Comparison of ENCODE assay signal across 35 cellular contexts in genomic region chr7:44400033-44400511, GRCh38.
DNase-seq lines count a peak whose midpoint lies in the region; ATAC-seq and TF ChIP-seq lines count a peak whose summit lies in the region.
"Had no signal": no experiment of that assay in that cellular context is flagged by ENCODE, and none has a peak within 500 bp of the region (broad histone marks: within the 10 kb centered on the region; RNA-seq: fewer than 3 reads in every experiment).

No MANE protein-coding gene starts in this region.

- H3K27ac ChIP-seq in H9 (ENCODE audit: insufficient read length, low read depth, low read length) (no peak overlapping the region), caudate nucleus (ENCODE audit: low read depth, low read length) (peak overlapping the region; percentile 71), smooth muscle cell (ENCODE audit: low read depth) (no peak overlapping the region), lower lobe of right lung (no peak overlapping the region)
- H3K27ac ChIP-seq: brain microvascular endothelial cell, left ventricle myocardium inferior, right lobe of liver, RWPE1, testis, uterus had no signal

- TF ChIP-seq CTCF in H9 (conservative IDR thresholded peaks at IDR 0.05) (no peak), nephron progenitor cell (IDR thresholded peaks at IDR 0.05) (no peak), smooth muscle cell (IDR thresholded peaks at IDR 0.05; ENCODE audit: borderline replicate concordance, insufficient read depth, poor library complexity, severe bottlenecking) (no peak), WTC11 (IDR thresholded peaks at IDR 0.05) (no peak), lower lobe of right lung (IDR thresholded peaks at IDR 0.05) (no peak)

- POLR2A ChIA-PET in WTC11 (lab: Charles Lee): no interaction called here

- no peak overlapping the region for H2BK5ac ChIP-seq in H9 (ENCODE audit: insufficient read length, low read length)

- H3K4me3 Mint-ChIP-seq in H9 (no peak overlapping the region), nephron progenitor cell (no peak overlapping the region), WTC11 (no peak overlapping the region)
- H3K4me3 Mint-ChIP-seq in stimulated activated effector memory CD8-positive, alpha-beta T cell treated with anti-CD3 and anti-CD28 coated beads, Interleukin-12 subunit alpha, Interleukin-12 subunit beta, amount 100 ng/mL, for 72 hours: no peak overlapping the region
- H3K4me3 Mint-ChIP-seq: activated CD4-positive, alpha-beta memory T cell treated with anti-CD3 and anti-CD28 coated beads for 36 hours; activated naive CD8-positive, alpha-beta T cell treated with anti-CD3 and anti-CD28 coated beads, Interleukin-2, amount 50 U/mL, for 24 hours; CD14-positive monocyte; HFFc6; naive thymus-derived CD4-positive, alpha-beta T cell; stimulated activated memory B cell treated with anti-CD40 and anti-IgM and Interleukin-4, amounts not matched to agents 10 μg/mL and 1 μg/mL and 100 μg/mL, for 72 hours had no signal

- H3K4me3 ChIP-seq in smooth muscle cell (no peak overlapping the region), lower lobe of right lung (no peak overlapping the region)
- H3K4me3 ChIP-seq: left ventricle myocardium inferior, right lobe of liver, SK-N-MC, testis, uterus had no signal

- no peak overlapping the region for H2BK120ac ChIP-seq in H9 (ENCODE audit: low read depth, low read length, poor library complexity, severe bottlenecking)

- no peak for ATAC-seq in stimulated activated effector memory CD8-positive, alpha-beta T cell treated with anti-CD3 and anti-CD28 coated beads, Interleukin-12 subunit alpha, Interleukin-12 subunit beta, amount 100 ng/mL, for 72 hours
- no peak for ATAC-seq in WTC11
- no peak for ATAC-seq in lower lobe of right lung
- ATAC-seq: activated naive CD8-positive, alpha-beta T cell treated with anti-CD3 and anti-CD28 coated beads, Interleukin-2, amount 50 U/mL, for 24 hours; naive thymus-derived CD4-positive, alpha-beta T cell; right lobe of liver; stimulated activated memory B cell treated with anti-CD40 and anti-IgM and Interleukin-4, amounts not matched to agents 10 μg/mL and 1 μg/mL and 100 μg/mL, for 72 hours had no signal

- H2BK20ac ChIP-seq in H9 (ENCODE audit: low read depth, low read length, poor library complexity, severe bottlenecking): no peak overlapping the region

- H2AFZ ChIP-seq in H9 (ENCODE audit: low read length): no peak overlapping the region
- no peak overlapping the region for H2AFZ ChIP-seq in smooth muscle cell (ENCODE audit: low read depth)

- no peaks in the 10 kb centered on the region for H3K9me3 ChIP-seq in H9 (ENCODE audit: control insufficient read depth, low read depth, low read length)
- no peaks in the 10 kb centered on the region for H3K9me3 ChIP-seq in smooth muscle cell (replicated peaks; ENCODE audit: low read depth)
- no peaks in the 10 kb centered on the region for H3K9me3 ChIP-seq in lower lobe of right lung
- H3K9me3 ChIP-seq: left ventricle myocardium inferior, right lobe of liver, testis, uterus had no signal

- peaks cover 3% of the 10 kb centered on the region for H3K79me1 ChIP-seq in H9 (ENCODE audit: insufficient read depth, low read depth, low read length, poor library complexity, severe bottlenecking)

- no peak overlapping the region for H3K4ac ChIP-seq in H9 (ENCODE audit: low read depth, low read length)

- peaks cover 1% of the 10 kb centered on the region; the same call in 1 of the 2 replicates for H3K27me3 Mint-ChIP-seq in H9 (ENCODE audit: low read depth)
- no peaks in the 10 kb centered on the region for H3K27me3 Mint-ChIP-seq in nephron progenitor cell (ENCODE audit: low read depth, poor library complexity)
- no peaks in the 10 kb centered on the region for H3K27me3 Mint-ChIP-seq in WTC11 (ENCODE audit: low read depth)
- H3K27me3 Mint-ChIP-seq: activated CD4-positive, alpha-beta memory T cell treated with anti-CD3 and anti-CD28 coated beads for 36 hours; activated naive CD8-positive, alpha-beta T cell treated with anti-CD3 and anti-CD28 coated beads, Interleukin-2, amount 50 U/mL, for 24 hours; naive thymus-derived CD4-positive, alpha-beta T cell; stimulated activated memory B cell treated with anti-CD40 and anti-IgM and Interleukin-4, amounts not matched to agents 10 μg/mL and 1 μg/mL and 100 μg/mL, for 72 hours had no signal

- no peaks in the 10 kb centered on the region for H3K4me1 Mint-ChIP-seq in H9
- H3K4me1 Mint-ChIP-seq in nephron progenitor cell: peaks cover 23% of the 10 kb centered on the region
- peaks cover 17% of the 10 kb centered on the region for H3K4me1 Mint-ChIP-seq in stimulated activated effector memory CD8-positive, alpha-beta T cell treated with anti-CD3 and anti-CD28 coated beads, Interleukin-12 subunit alpha, Interleukin-12 subunit beta, amount 100 ng/mL, for 72 hours
- no peaks in the 10 kb centered on the region for H3K4me1 Mint-ChIP-seq in WTC11
- H3K4me1 Mint-ChIP-seq: activated naive CD8-positive, alpha-beta T cell treated with anti-CD3 and anti-CD28 coated beads, Interleukin-2, amount 50 U/mL, for 24 hours had no signal

- no peak overlapping the region for H3K56ac ChIP-seq in H9 (ENCODE audit: insufficient read length, low read depth, low read length)

- no CpG with 5 or more reads among the region's 14 CpGs for WGBS in H9 (ENCODE audit: extremely low coverage, insufficient read length, low lambda C conversion rate)
- 93% methylated on average over 14 of the region's 14 CpGs for WGBS in smooth muscle cell (ENCODE audit: low lambda C conversion rate)

- H4K20me1 ChIP-seq in H9 (ENCODE audit: control insufficient read depth, insufficient read depth, insufficient read length) (no peaks in the 10 kb centered on the region), smooth muscle cell (ENCODE audit: low read depth) (peaks cover 89% of the 10 kb centered on the region)

- H3K23me2 ChIP-seq in H9 (ENCODE audit: insufficient read length, low read depth, low read length, poor library complexity, severe bottlenecking): no peaks in the 10 kb centered on the region

- intact Hi-C loops in lower lobe of right lung (cut with DNase I): no loop called here

- H3F3A ChIP-seq in smooth muscle cell (ENCODE audit: low read depth): no peaks in the 10 kb centered on the region

- H3K27me3 ChIP-seq in H9 (ENCODE audit: insufficient read depth, low read length): no peaks in the 10 kb centered on the region
- H3K27me3 ChIP-seq in smooth muscle cell (ENCODE audit: low read depth): no peaks in the 10 kb centered on the region
- no peaks in the 10 kb centered on the region for H3K27me3 ChIP-seq in lower lobe of right lung (ENCODE audit: low read depth)
- H3K27me3 ChIP-seq: brain microvascular endothelial cell, right lobe of liver, testis, uterus had no signal

- H2AK5ac ChIP-seq in H9 (ENCODE audit: insufficient read length, low read length): no peak overlapping the region

- no peak overlapping the region for H4K5ac ChIP-seq in H9 (ENCODE audit: insufficient read length, low read depth, low read length)

- H3K18ac ChIP-seq in H9 (ENCODE audit: insufficient read length, low read depth, low read length): no peak overlapping the region

- no peak overlapping the region for H3K23ac ChIP-seq in H9 (ENCODE audit: insufficient read length, low read depth, low read length)

- H3K9ac ChIP-seq in H9 (ENCODE audit: extremely low read depth, insufficient read length, low read length): no peak overlapping the region
- no peak overlapping the region for H3K9ac ChIP-seq in smooth muscle cell (ENCODE audit: low read depth)

- H2BK12ac ChIP-seq in H9 (ENCODE audit: insufficient read length, low read depth, low read length): no peak overlapping the region

- CTCF ChIA-PET in WTC11 (lab: Charles Lee): interaction anchor here (0.7 to 1.0 kb wide), 2 partner anchors 51 to 166 kb away, joined by 3 read pairs; no protein-coding TSS in a partner anchor

- H2BK15ac ChIP-seq in H9 (ENCODE audit: low read depth, low read length): no peak overlapping the region

- no peaks in the 10 kb centered on the region for H3K4me1 ChIP-seq in H9 (ENCODE audit: insufficient read depth, low read length)
- H3K4me1 ChIP-seq in smooth muscle cell (ENCODE audit: low read depth): no peaks in the 10 kb centered on the region
- H3K4me1 ChIP-seq in lower lobe of right lung: no peaks in the 10 kb centered on the region
- H3K4me1 ChIP-seq: right lobe of liver, testis had no signal

- H3K27ac Mint-ChIP-seq in H9 (peak overlapping the region in 1 of 3 experiments; percentile 59; a peak in 1 of 7 replicates), nephron progenitor cell (peak overlapping the region; percentile 86), WTC11 (no peak overlapping the region; the same call in 1 of the 2 replicates)
- H3K27ac Mint-ChIP-seq in stimulated activated effector memory CD8-positive, alpha-beta T cell treated with anti-CD3 and anti-CD28 coated beads, Interleukin-12 subunit alpha, Interleukin-12 subunit beta, amount 100 ng/mL, for 72 hours: peak overlapping the region; percentile 56
- H3K27ac Mint-ChIP-seq: activated CD4-positive, alpha-beta memory T cell treated with anti-CD3 and anti-CD28 coated beads for 36 hours; activated naive CD8-positive, alpha-beta T cell treated with anti-CD3 and anti-CD28 coated beads, Interleukin-2, amount 50 U/mL, for 24 hours; HFFc6; stimulated activated memory B cell treated with anti-CD40 and anti-IgM and Interleukin-4, amounts not matched to agents 10 μg/mL and 1 μg/mL and 100 μg/mL, for 72 hours had no signal

- H3K4me2 ChIP-seq in H9 (ENCODE audit: insufficient read depth, insufficient read length, low read length): no peak overlapping the region
- H3K4me2 ChIP-seq in smooth muscle cell: no peak overlapping the region

- H3K79me2 ChIP-seq in H9 (ENCODE audit: insufficient read depth, low read length) (no peaks in the 10 kb centered on the region), smooth muscle cell (ENCODE audit: low read depth) (peaks cover 5% of the 10 kb centered on the region)

- no peak overlapping the region for H3T11ph ChIP-seq in H9 (ENCODE audit: low read length)

- H4K8ac ChIP-seq in H9 (replicated peaks; ENCODE audit: insufficient read length, low read depth, low read length): no peak overlapping the region

- H3K9me3 Mint-ChIP-seq in H9: no peaks in the 10 kb centered on the region
- H3K9me3 Mint-ChIP-seq in nephron progenitor cell: no peaks in the 10 kb centered on the region
- no peaks in the 10 kb centered on the region for H3K9me3 Mint-ChIP-seq in stimulated activated effector memory CD8-positive, alpha-beta T cell treated with anti-CD3 and anti-CD28 coated beads, Interleukin-12 subunit alpha, Interleukin-12 subunit beta, amount 100 ng/mL, for 72 hours
- no peaks in the 10 kb centered on the region for H3K9me3 Mint-ChIP-seq in WTC11
- H3K9me3 Mint-ChIP-seq: activated CD4-positive, alpha-beta memory T cell treated with anti-CD3 and anti-CD28 coated beads for 36 hours; activated naive CD8-positive, alpha-beta T cell treated with anti-CD3 and anti-CD28 coated beads, Interleukin-2, amount 50 U/mL, for 24 hours; HFFc6; stimulated activated memory B cell treated with anti-CD40 and anti-IgM and Interleukin-4, amounts not matched to agents 10 μg/mL and 1 μg/mL and 100 μg/mL, for 72 hours had no signal

- H4K91ac ChIP-seq in H9 (ENCODE audit: insufficient read length, low read depth, low read length): no peak overlapping the region

- H3K36me3 Mint-ChIP-seq in H9 (ENCODE audit: insufficient read depth in 1 of 3, low read depth in 3 of 3): peaks cover 9 to 18% (median 15%) of the 10 kb centered on the region in 3 experiments; a peak in 6 of 7 replicates
- peaks cover 28% of the 10 kb centered on the region for H3K36me3 Mint-ChIP-seq in nephron progenitor cell (ENCODE audit: low read depth)
- peaks cover 59% of the 10 kb centered on the region for H3K36me3 Mint-ChIP-seq in stimulated activated effector memory CD8-positive, alpha-beta T cell treated with anti-CD3 and anti-CD28 coated beads, Interleukin-12 subunit alpha, Interleukin-12 subunit beta, amount 100 ng/mL, for 72 hours
- peaks cover 6% of the 10 kb centered on the region; the same call in 1 of the 2 replicates for H3K36me3 Mint-ChIP-seq in WTC11

- H3K14ac ChIP-seq in H9 (ENCODE audit: insufficient read depth, low read length): no peak overlapping the region; the same call in 1 of the 2 replicates

- peaks cover 4% of the 10 kb centered on the region for H3K36me3 ChIP-seq in smooth muscle cell (ENCODE audit: low read depth)
- H3K36me3 ChIP-seq in lower lobe of right lung: peaks cover 73% of the 10 kb centered on the region
- H3K36me3 ChIP-seq: uterus had no signal

- DNase-seq in H9 (peak; percentile 17), caudate nucleus (lab: John Stamatoyannopoulos, UW) (peak in 44 of 61 donors; percentile 29 to 96 (median 73)), nephron progenitor cell (no peak), smooth muscle cell (lab: John Stamatoyannopoulos, UW; ENCODE audit: unreplicated experiment) (no peak), WTC11 (ENCODE audit: low spot score) (no peak), 8988T (no peak), lower lobe of right lung (no peak)
- no peak for DNase-seq in stimulated activated effector memory CD8-positive, alpha-beta T cell treated with anti-CD3 and anti-CD28 coated beads, Interleukin-12 subunit alpha, Interleukin-12 subunit beta, amount 100 ng/mL, for 72 hours (ENCODE audit: low spot score in 2 of 2)
- DNase-seq: activated CD4-positive, alpha-beta memory T cell treated with anti-CD3 and anti-CD28 coated beads for 36 hours; activated CD4-positive, CD25-positive, alpha-beta regulatory T cell treated with anti-CD3 and anti-CD28 coated beads, Interleukin-2, amount 50 U/mL, for 72 hours; activated gamma-delta T cell; activated naive CD8-positive, alpha-beta T cell treated with anti-CD3 and anti-CD28 coated beads, Interleukin-2, amount 50 U/mL, for 24 hours; activated T-cell treated with anti-CD3 and anti-CD28 coated beads for 4 hours; brain microvascular endothelial cell; effector memory CD4-positive, alpha-beta T cell; EL; foreskin fibroblast; HFFc6; hippocampal formation; KG1; left ventricle myocardium inferior; MM.1S; naive thymus-derived CD4-positive, alpha-beta T cell; NCI-H1417; NCI-H2029 treated with DMSO at 0.1 percent for 48 hours; NCI-H446 treated with DMSO at 0.1 percent for 48 hours; NCI-H82; right lobe of liver; stimulated activated CD4-positive, alpha-beta T cell treated with anti-CD3 and anti-CD28 coated beads, Interleukin-4, amount 100 ng/mL, for 24 hours; testis; uterus had no signal

Comparison
In these comparisons a context has a peak if more than half of its experiments do, and no peak if none do; other contexts are left out.
1. DNase-seq: peak in H9 (single experiment) and caudate nucleus (44 of 61); none in nephron progenitor cell (single experiment), stimulated activated effector memory CD8-positive, alpha-beta T cell treated with anti-CD3 and anti-CD28 coated beads, Interleukin-12 subunit alpha, Interleukin-12 subunit beta, amount 100 ng/mL, for 72 hours (0 of 2), smooth muscle cell (single experiment), WTC11 (single experiment), 8988T (single experiment) and lower lobe of right lung (single experiment).